1 cellular context compared by ENCODE assay signal in the genomic region with DNA sequence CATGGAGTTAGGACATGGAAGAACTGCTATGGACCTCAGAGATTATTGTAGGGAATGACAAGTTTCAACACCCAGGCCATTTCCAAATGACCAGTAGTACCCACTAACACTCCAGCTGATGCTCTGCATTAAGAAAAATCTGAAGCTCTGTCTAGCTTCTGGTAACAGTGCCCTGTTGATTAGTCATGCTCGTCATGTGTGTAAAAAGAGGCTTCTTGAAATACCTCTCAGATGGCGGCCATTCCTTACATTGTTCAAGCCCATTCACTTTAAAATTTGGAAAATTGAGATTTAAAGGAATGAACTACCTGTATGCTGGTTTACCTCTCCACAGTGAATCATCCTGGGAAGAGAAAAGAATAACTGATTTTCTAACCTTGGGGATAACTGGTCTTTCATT.
TF ChIP-seq lines count a peak whose summit lies in the region.

No MANE protein-coding gene starts in this region.

TF ChIP-seq in H1, 55 proteins besides CTCF, POLR2A, EP300 and RAD21 (continued from another document):
- TF ChIP-seq, protein P1, sequence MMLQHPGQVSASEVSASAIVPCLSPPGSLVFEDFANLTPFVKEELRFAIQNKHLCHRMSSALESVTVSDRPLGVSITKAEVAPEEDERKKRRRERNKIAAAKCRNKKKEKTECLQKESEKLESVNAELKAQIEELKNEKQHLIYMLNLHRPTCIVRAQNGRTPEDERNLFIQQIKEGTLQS (IDR thresholded peaks at IDR 0.05; ENCODE audit: insufficient read depth, low read depth, low read length): no peak
- no peak for TF ChIP-seq BCL11A (IDR thresholded peaks at IDR 0.05; ENCODE audit: low read depth in 2 of 2, low read length in 2 of 2)
- no peak for TF ChIP-seq CHD1 (IDR thresholded peaks at IDR 0.05; ENCODE audit: low read depth, low read length)
- TF ChIP-seq, protein P2, sequence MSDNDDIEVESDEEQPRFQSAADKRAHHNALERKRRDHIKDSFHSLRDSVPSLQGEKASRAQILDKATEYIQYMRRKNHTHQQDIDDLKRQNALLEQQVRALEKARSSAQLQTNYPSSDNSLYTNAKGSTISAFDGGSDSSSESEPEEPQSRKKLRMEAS (IDR thresholded peaks at IDR 0.05): no peak
- TF ChIP-seq NRF1 (IDR thresholded peaks at IDR 0.05; ENCODE audit: low read depth, low read length): no peak
- no peak for TF ChIP-seq SIRT6 (IDR thresholded peaks at IDR 0.05; ENCODE audit: low read length)
- TF ChIP-seq KDM5A (IDR thresholded peaks at IDR 0.05; ENCODE audit: low read length): no peak
- TF ChIP-seq SIN3A (conservative IDR thresholded peaks at IDR 0.05 in 1 of 2, IDR thresholded peaks at IDR 0.05 in 1 of 2; ENCODE audit: low read depth in 1 of 2, low read length in 2 of 2): no peak
- TF ChIP-seq SUZ12 (IDR thresholded peaks at IDR 0.05; ENCODE audit: low read length): no peak
- TF ChIP-seq POU5F1 (IDR thresholded peaks at IDR 0.05; ENCODE audit: low read depth, low read length): no peak
- TF ChIP-seq SP4 (IDR thresholded peaks at IDR 0.05; ENCODE audit: low read length): no peak
